13 cellular contexts compared by ENCODE assay signal in genomic region chr1:33365560-33365997, GRCh38. TPM values are rescaled to one million over a fixed set of nuclear protein-coding genes. Genes with fewer than 3 reads are reported as not detected.
DNase-seq lines count a peak whose midpoint lies in the region; ATAC-seq lines count a peak whose summit lies in the region.
"Had no signal": no experiment of that assay in that cellular context is flagged by ENCODE, and none has a peak within 500 bp of the region (broad histone marks: within the 10 kb centered on the region; RNA-seq: fewer than 3 reads in every experiment).

No MANE protein-coding gene starts in this region.

- no peak overlapping the region for H2AFZ ChIP-seq in Karpas-422 (ENCODE audit: low read length)

- H3K27ac Mint-ChIP-seq in activated CD4-positive, alpha-beta T cell treated with anti-CD3 and anti-CD28 coated beads for 36 hours, result no peak overlapping the region
- H3K27ac Mint-ChIP-seq: CD8-positive, alpha-beta T cell had no signal

- H3K4me1 ChIP-seq in skeletal muscle tissue (ENCODE audit: control insufficient read depth in 3 of 3, insufficient read depth in 3 of 3, low read length in 3 of 3) (peaks cover 46 to 75% (median 57%) of the 10 kb centered on the region in 3 donors), Karpas-422 (ENCODE audit: low read length) (peaks cover 7% of the 10 kb centered on the region)

- H3K79me2 ChIP-seq in Karpas-422 (ENCODE audit: low read length), result no peaks in the 10 kb centered on the region

- no peaks in the 10 kb centered on the region for H3K27me3 ChIP-seq in skeletal muscle tissue (ENCODE audit: control insufficient read depth in 3 of 3, insufficient read depth in 3 of 3, low read length in 3 of 3)
- H3K27me3 ChIP-seq in Karpas-422 (ENCODE audit: low read length), result no peaks in the 10 kb centered on the region

- H3K4me3 Mint-ChIP-seq in activated CD4-positive, alpha-beta T cell treated with anti-CD3 and anti-CD28 coated beads for 36 hours, result no peak overlapping the region
- H3K4me3 Mint-ChIP-seq: CD8-positive, alpha-beta T cell had no signal

- H3K36me3 ChIP-seq in skeletal muscle tissue (ENCODE audit: control insufficient read depth in 3 of 3, insufficient read depth in 3 of 3, low read length in 3 of 3), result peaks cover 6 to 11% (median 7%) of the 10 kb centered on the region in 3 donors
- H3K36me3 ChIP-seq in Karpas-422 (ENCODE audit: insufficient read depth, low read length), result no peaks in the 10 kb centered on the region

- peak overlapping the region; percentile 24 to 76 (median 47) for H3K9ac ChIP-seq in skeletal muscle tissue (ENCODE audit: low read depth in 1 of 3, low read length in 3 of 3)
- no peak overlapping the region for H3K9ac ChIP-seq in Karpas-422 (ENCODE audit: low read length)

- H3K4me2 ChIP-seq in Karpas-422 (ENCODE audit: low read depth, low read length, poor library complexity, severe bottlenecking), result no peak overlapping the region

- ATAC-seq in activated CD4-positive, alpha-beta T cell treated with anti-CD3 and anti-CD28 coated beads for 36 hours, result no peak
- ATAC-seq: CD8-positive, alpha-beta T cell; esophagus mucosa had no signal

- no peaks in the 10 kb centered on the region for H3K36me3 Mint-ChIP-seq in activated CD4-positive, alpha-beta T cell treated with anti-CD3 and anti-CD28 coated beads for 36 hours (ENCODE audit: low read depth)
- H3K36me3 Mint-ChIP-seq: CD8-positive, alpha-beta T cell had no signal

- H4K20me1 ChIP-seq in Karpas-422 (ENCODE audit: insufficient read depth, low read depth, low read length), result no peaks in the 10 kb centered on the region

- no peaks in the 10 kb centered on the region for H3K9me3 ChIP-seq in skeletal muscle tissue (ENCODE audit: control insufficient read depth in 3 of 3, low read length in 3 of 3)
- no peaks in the 10 kb centered on the region for H3K9me3 ChIP-seq in Karpas-422 (ENCODE audit: low read length)

- CTCF ChIA-PET in activated CD4-positive, alpha-beta T cell treated with anti-CD3 and anti-CD28 coated beads for 36 hours (lab: Charles Lee), result interaction anchor here (6.6 kb wide), 1 partner anchor 69 kb away, joined by 56 read pairs; no protein-coding TSS in a partner anchor

- H3K9me3 Mint-ChIP-seq in activated CD4-positive, alpha-beta T cell treated with anti-CD3 and anti-CD28 coated beads for 36 hours (ENCODE audit: low read depth), result no peaks in the 10 kb centered on the region
- H3K9me3 Mint-ChIP-seq: CD8-positive, alpha-beta T cell had no signal

- peak overlapping the region in 1 of 3 donors; percentile 17 for H3K4me3 ChIP-seq in skeletal muscle tissue (ENCODE audit: low read length in 3 of 3)
- H3K4me3 ChIP-seq in Karpas-422 (ENCODE audit: low read length), result no peak overlapping the region

- intact Hi-C loops in activated CD4-positive, alpha-beta T cell treated with anti-CD3 and anti-CD28 coated beads for 36 hours (cut with DNase I, micrococcal nuclease), result loop anchor here (5.0 kb wide), 3 partner anchors 92 to 247 kb away; partner anchors contain the start of gene ZSCAN20 (in 1 of the 2)

- no peaks in the 10 kb centered on the region for H3K27me3 Mint-ChIP-seq in activated CD4-positive, alpha-beta T cell treated with anti-CD3 and anti-CD28 coated beads for 36 hours

- H3K4me1 Mint-ChIP-seq in activated CD4-positive, alpha-beta T cell treated with anti-CD3 and anti-CD28 coated beads for 36 hours, result peaks cover 5% of the 10 kb centered on the region

- H3K9me2 ChIP-seq in Karpas-422 (replicated peaks; ENCODE audit: insufficient read depth, low read length), result no peaks in the 10 kb centered on the region

- peak overlapping the region; percentile 92 for H3K27ac ChIP-seq in skeletal muscle tissue (ENCODE audit: low read depth, low read length)
- no peak overlapping the region for H3K27ac ChIP-seq in Karpas-422 (ENCODE audit: low read length)

- DNase-seq in HCEC 1CT (peak; percentile 25), cerebellum (ENCODE audit: low spot score) (peak; percentile 73), islet precursor cell (peak; percentile 84), Karpas-422 (no peak), GM19240 (ENCODE audit: insufficient read length, low spot score) (no peak), NCI-H446 treated with DMSO at 0.1 percent for 48 hours (lab: John Stamatoyannopoulos, UW) (no peak)
- no peak for DNase-seq in activated CD4-positive, alpha-beta T cell treated with anti-CD3 and anti-CD28 coated beads for 36 hours
- DNase-seq: CD8-positive, alpha-beta T cell; NCI-H2227 treated with DMSO at 0.1 percent for 48 hours; occipital lobe had no signal

- POLR2A ChIA-PET in activated CD4-positive, alpha-beta T cell treated with anti-CD3 and anti-CD28 coated beads for 36 hours (lab: Charles Lee), result no interaction called here

RNA-seq across cellular contexts. Expression of gene A3GALT2, which starts 44.7 kb away (rescaled TPM):
- not detected for total RNA-seq in cerebellum
- total RNA-seq in skeletal muscle tissue, result not detected
- total RNA-seq in Karpas-422 (2014; rRNA removed; shearing (Covaris generic); ENCODE audit: low replicate concordance), result 0.47 TPM in 1 of 2 replicates, not detected in the other
- not detected for total RNA-seq in activated CD4-positive, alpha-beta T cell treated with anti-CD3 and anti-CD28 coated beads for 36 hours
- total RNA-seq: CD8-positive, alpha-beta T cell; esophagus mucosa; occipital lobe; T-helper 1 cell treated with Interleukin-12 subunit alpha and Interleukin-12 subunit beta and Interleukin-4 antibody, amounts not matched to agents 30 ng/mL and 1 ng/mL, for 36 hours had no signal

Comparison
In these comparisons a context has a peak if more than half of its experiments do, and no peak if none do; other contexts are left out.
1. DNase-seq: peak in HCEC 1CT (single experiment), cerebellum (single experiment) and islet precursor cell (single experiment); none in Karpas-422 (single experiment), GM19240 (single experiment), activated CD4-positive, alpha-beta T cell treated with anti-CD3 and anti-CD28 coated beads for 36 hours (single experiment) and NCI-H446 treated with DMSO at 0.1 percent for 48 hours (single experiment).